ENCODE assay signal across 8 cellular contexts in the genomic region with DNA sequence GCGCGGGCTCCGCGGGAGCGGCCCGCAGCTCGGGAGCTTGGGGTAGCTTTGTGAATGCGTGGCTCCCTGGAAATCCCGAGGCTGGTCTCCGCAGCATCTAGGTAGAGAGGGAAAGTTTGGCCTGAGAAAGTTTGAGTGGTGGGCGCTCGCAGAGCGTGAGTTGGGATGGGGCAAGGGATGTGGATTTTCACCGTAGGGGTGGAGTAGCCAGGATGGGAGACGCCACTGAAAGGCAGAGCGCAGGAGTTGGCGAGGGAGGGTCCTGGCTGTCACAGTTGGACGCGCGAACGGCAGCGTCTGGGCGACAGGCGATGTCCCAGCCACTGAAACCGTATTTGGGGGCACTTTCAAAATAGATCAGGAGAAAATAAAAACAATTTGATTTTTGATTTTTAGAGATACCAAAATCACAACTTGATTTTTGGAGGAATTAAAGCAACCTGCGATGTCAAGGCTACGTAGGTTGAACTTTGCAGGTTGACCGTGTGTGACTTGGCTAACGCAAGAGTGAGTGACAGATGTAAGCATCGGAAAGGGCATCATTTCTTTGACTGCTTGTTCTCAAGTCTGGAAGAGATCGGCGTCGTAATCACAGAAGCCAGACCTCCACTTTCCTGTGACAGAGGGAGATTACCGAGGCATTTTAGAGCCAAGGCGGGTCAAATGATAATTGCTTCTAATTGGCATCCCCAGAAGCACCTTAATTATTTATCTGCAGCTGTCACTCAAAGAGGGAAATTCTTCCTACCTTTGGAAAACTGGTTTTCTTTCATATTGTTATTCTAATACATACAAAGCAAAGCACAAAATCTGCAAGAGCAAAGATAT. TPM values are rescaled to one million over a fixed set of nuclear protein-coding genes. Genes with fewer than 3 reads are reported as not detected.
DNase-seq lines count a peak whose midpoint lies in the region; ATAC-seq lines count a peak whose summit lies in the region.

No MANE protein-coding gene starts in this region.

- no peak overlapping the region for H3K27ac ChIP-seq in CD4-positive, CD25-positive, alpha-beta regulatory T cell (ENCODE audit: insufficient read depth, low read length, poor library complexity, severe bottlenecking)
- H3K27ac ChIP-seq in Karpas-422 (ENCODE audit: low read length): no peak overlapping the region

- DNase-seq in CD4-positive, CD25-positive, alpha-beta regulatory T cell: peak in 1 of 3 donors; percentile 21
- DNase-seq in Karpas-422 (no peak), DMS114 treated with DMSO at 0.1 percent for 48 hours (lab: John Stamatoyannopoulos, UW; ENCODE audit: unreplicated experiment) (no peak), foreskin melanocyte (no peak)
- DNase-seq in activated naive CD8-positive, alpha-beta T cell treated with anti-CD3 and anti-CD28 coated beads, Interleukin-2, amount 10 ng/mL, durations not matched to agents 7 days and 5 days: no peak
- DNase-seq in stimulated activated effector memory CD8-positive, alpha-beta T cell treated with anti-CD3 and anti-CD28 coated beads, Interleukin-12 subunit alpha, Interleukin-12 subunit beta, amount 100 ng/mL, for 72 hours (ENCODE audit: low spot score in 2 of 2): no peak

- H3K36me3 ChIP-seq in CD4-positive, CD25-positive, alpha-beta regulatory T cell (ENCODE audit: control insufficient read depth, insufficient read depth, low read length): no peaks in the 10 kb centered on the region
- H3K36me3 ChIP-seq in Karpas-422 (ENCODE audit: insufficient read depth, low read length): no peaks in the 10 kb centered on the region

- H3K27me3 Mint-ChIP-seq in CD4-positive, CD25-positive, alpha-beta regulatory T cell: peaks cover 92% of the 10 kb centered on the region
- peaks cover 61% of the 10 kb centered on the region for H3K27me3 Mint-ChIP-seq in activated naive CD8-positive, alpha-beta T cell treated with anti-CD3 and anti-CD28 coated beads, Interleukin-2, amount 10 ng/mL, durations not matched to agents 7 days and 5 days

- H3K9me3 ChIP-seq in CD4-positive, CD25-positive, alpha-beta regulatory T cell (ENCODE audit: control insufficient read depth in 2 of 2, low read length in 2 of 2): no peaks in the 10 kb centered on the region
- H3K9me3 ChIP-seq in Karpas-422 (ENCODE audit: low read length) (no peaks in the 10 kb centered on the region), iPS-18c (ENCODE audit: control insufficient read depth, insufficient read depth, low read length) (no peaks in the 10 kb centered on the region)

- H3K4me2 ChIP-seq in Karpas-422 (ENCODE audit: low read depth, low read length, poor library complexity, severe bottlenecking): peak overlapping the region; percentile 90

- peak overlapping the region; percentile 73 for H3K4me3 ChIP-seq in CD4-positive, CD25-positive, alpha-beta regulatory T cell (ENCODE audit: low read depth, low read length)
- H3K4me3 ChIP-seq in Karpas-422 (ENCODE audit: low read length): peak overlapping the region; percentile 75
- H3K4me3 ChIP-seq in iPS-18c (ENCODE audit: insufficient read depth, low read depth, low read length): peak overlapping the region; percentile 90

- peaks cover 0 to 3% (median 0%) of the 10 kb centered on the region in 7 donors for H3K9me3 Mint-ChIP-seq in CD4-positive, CD25-positive, alpha-beta regulatory T cell
- H3K9me3 Mint-ChIP-seq in activated naive CD8-positive, alpha-beta T cell treated with anti-CD3 and anti-CD28 coated beads, Interleukin-2, amount 10 ng/mL, durations not matched to agents 7 days and 5 days: no peaks in the 10 kb centered on the region
- H3K9me3 Mint-ChIP-seq in stimulated activated effector memory CD8-positive, alpha-beta T cell treated with anti-CD3 and anti-CD28 coated beads, Interleukin-12 subunit alpha, Interleukin-12 subunit beta, amount 100 ng/mL, for 72 hours: no peaks in the 10 kb centered on the region

- H3K4me1 Mint-ChIP-seq in CD4-positive, CD25-positive, alpha-beta regulatory T cell: peaks cover 16 to 41% (median 28%) of the 10 kb centered on the region in 4 donors
- H3K4me1 Mint-ChIP-seq in activated naive CD8-positive, alpha-beta T cell treated with anti-CD3 and anti-CD28 coated beads, Interleukin-2, amount 10 ng/mL, durations not matched to agents 7 days and 5 days: peaks cover 24% of the 10 kb centered on the region
- peaks cover 37% of the 10 kb centered on the region for H3K4me1 Mint-ChIP-seq in stimulated activated effector memory CD8-positive, alpha-beta T cell treated with anti-CD3 and anti-CD28 coated beads, Interleukin-12 subunit alpha, Interleukin-12 subunit beta, amount 100 ng/mL, for 72 hours

- H3K27me3 ChIP-seq in CD4-positive, CD25-positive, alpha-beta regulatory T cell (ENCODE audit: control insufficient read depth, insufficient read depth, low read length): peaks cover 60% of the 10 kb centered on the region
- no peaks in the 10 kb centered on the region for H3K27me3 ChIP-seq in Karpas-422 (ENCODE audit: low read length)

- H3K27ac Mint-ChIP-seq in CD4-positive, CD25-positive, alpha-beta regulatory T cell: peak overlapping the region; percentile 1 to 88 (median 83)
- H3K27ac Mint-ChIP-seq in activated naive CD8-positive, alpha-beta T cell treated with anti-CD3 and anti-CD28 coated beads, Interleukin-2, amount 10 ng/mL, durations not matched to agents 7 days and 5 days: peak overlapping the region; percentile 35
- peak overlapping the region; percentile 16 for H3K27ac Mint-ChIP-seq in stimulated activated effector memory CD8-positive, alpha-beta T cell treated with anti-CD3 and anti-CD28 coated beads, Interleukin-12 subunit alpha, Interleukin-12 subunit beta, amount 100 ng/mL, for 72 hours

- H3K4me1 ChIP-seq in CD4-positive, CD25-positive, alpha-beta regulatory T cell (ENCODE audit: control insufficient read depth, insufficient read depth, low read length, poor library complexity, severe bottlenecking): peaks cover 45% of the 10 kb centered on the region
- peaks cover 48% of the 10 kb centered on the region for H3K4me1 ChIP-seq in Karpas-422 (ENCODE audit: low read length)

- POLR2A ChIA-PET in activated naive CD8-positive, alpha-beta T cell treated with anti-CD3 and anti-CD28 coated beads, Interleukin-2, amount 10 ng/mL, durations not matched to agents 7 days and 5 days (lab: Charles Lee): interaction anchor here (2.4 kb wide), 1 partner anchor 41 kb away, joined by 7 read pairs; the partner anchor contains the start of gene NCOA7

- H3K36me3 Mint-ChIP-seq in CD4-positive, CD25-positive, alpha-beta regulatory T cell: no peaks in the 10 kb centered on the region
- no peaks in the 10 kb centered on the region for H3K36me3 Mint-ChIP-seq in activated naive CD8-positive, alpha-beta T cell treated with anti-CD3 and anti-CD28 coated beads, Interleukin-2, amount 10 ng/mL, durations not matched to agents 7 days and 5 days
- H3K36me3 Mint-ChIP-seq in stimulated activated effector memory CD8-positive, alpha-beta T cell treated with anti-CD3 and anti-CD28 coated beads, Interleukin-12 subunit alpha, Interleukin-12 subunit beta, amount 100 ng/mL, for 72 hours: peaks cover 6% of the 10 kb centered on the region

- H3K9me2 ChIP-seq in Karpas-422 (replicated peaks; ENCODE audit: insufficient read depth, low read length): no peaks in the 10 kb centered on the region

- peak overlapping the region; percentile 30 to 95 (median 93) for H3K4me3 Mint-ChIP-seq in CD4-positive, CD25-positive, alpha-beta regulatory T cell
- peak overlapping the region; percentile 81 for H3K4me3 Mint-ChIP-seq in activated naive CD8-positive, alpha-beta T cell treated with anti-CD3 and anti-CD28 coated beads, Interleukin-2, amount 10 ng/mL, durations not matched to agents 7 days and 5 days
- peak overlapping the region; percentile 91 for H3K4me3 Mint-ChIP-seq in stimulated activated effector memory CD8-positive, alpha-beta T cell treated with anti-CD3 and anti-CD28 coated beads, Interleukin-12 subunit alpha, Interleukin-12 subunit beta, amount 100 ng/mL, for 72 hours

- no peaks in the 10 kb centered on the region for H3K79me2 ChIP-seq in Karpas-422 (ENCODE audit: low read length)

- H4K20me1 ChIP-seq in Karpas-422 (ENCODE audit: insufficient read depth, low read depth, low read length): no peaks in the 10 kb centered on the region

- H3K9ac ChIP-seq in Karpas-422 (ENCODE audit: low read length): peak overlapping the region; percentile 70

- ATAC-seq in CD4-positive, CD25-positive, alpha-beta regulatory T cell (ENCODE audit: low read depth in 2 of 2): no peak
- no peak for ATAC-seq in activated naive CD8-positive, alpha-beta T cell treated with anti-CD3 and anti-CD28 coated beads, Interleukin-2, amount 10 ng/mL, durations not matched to agents 7 days and 5 days (ENCODE audit: low read depth)
- ATAC-seq in stimulated activated effector memory CD8-positive, alpha-beta T cell treated with anti-CD3 and anti-CD28 coated beads, Interleukin-12 subunit alpha, Interleukin-12 subunit beta, amount 100 ng/mL, for 72 hours: no peak
- no peak for ATAC-seq in GM21737 (IDR thresholded peaks at IDR 0.05; ENCODE audit: unreplicated experiment)

- H2AFZ ChIP-seq in Karpas-422 (ENCODE audit: low read length): peak overlapping the region; percentile 84

RNA-seq across cellular contexts. Expression of gene HEY2, which starts 0.6 kb away (rescaled TPM):
- not detected for total RNA-seq in CD4-positive, CD25-positive, alpha-beta regulatory T cell
- polyA plus RNA-seq in CD4-positive, CD25-positive, alpha-beta regulatory T cell: under 1 TPM in 3 of 4 donors, not detected in 1; 0.34 to 0.39 (median 0.38) TPM
- 0.07 and 0.11 TPM in 2 replicates for total RNA-seq in Karpas-422 (2014; rRNA removed; shearing (Covaris generic); ENCODE audit: low replicate concordance)
- under 1 TPM; 0.11 to 0.22 TPM for total RNA-seq in activated naive CD8-positive, alpha-beta T cell treated with anti-CD3 and anti-CD28 coated beads, Interleukin-2, amount 10 ng/mL, durations not matched to agents 7 days and 5 days

RNA-seq across cellular contexts. Expression of gene NCOA7, which starts 40.7 kb away (rescaled TPM):
- 41.9 TPM for total RNA-seq in CD4-positive, CD25-positive, alpha-beta regulatory T cell
- 10 to 100 TPM; 12.6 to 16.5 (median 13.9) TPM for polyA plus RNA-seq in CD4-positive, CD25-positive, alpha-beta regulatory T cell
- 28.6 and 34.2 TPM in 2 replicates for total RNA-seq in Karpas-422 (2014; rRNA removed; shearing (Covaris generic); ENCODE audit: low replicate concordance)
- total RNA-seq in activated naive CD8-positive, alpha-beta T cell treated with anti-CD3 and anti-CD28 coated beads, Interleukin-2, amount 10 ng/mL, durations not matched to agents 7 days and 5 days: 10 to 100 TPM; 51.1 to 58.6 TPM

Comparison
In these comparisons a context has a peak if more than half of its experiments do, and no peak if none do; other contexts are left out.
1. H3K27ac Mint-ChIP-seq: peak in every context shown above with its lines; median percentile 83 in CD4-positive, CD25-positive, alpha-beta regulatory T cell; 35 in activated naive CD8-positive, alpha-beta T cell treated with anti-CD3 and anti-CD28 coated beads, Interleukin-2, amount 10 ng/mL, durations not matched to agents 7 days and 5 days; 16 in stimulated activated effector memory CD8-positive, alpha-beta T cell treated with anti-CD3 and anti-CD28 coated beads, Interleukin-12 subunit alpha, Interleukin-12 subunit beta, amount 100 ng/mL, for 72 hours.